1 cellular context compared by ENCODE assay signal in genomic region chr1:205792946-205793673, GRCh38.
TF ChIP-seq lines count a peak whose summit lies in the region.

No MANE protein-coding gene starts in this region.

TF ChIP-seq in HepG2, 621 proteins besides CTCF, POLR2A, EP300 and RAD21:
- TF ChIP-seq ZNF121 (CRISPR knock-in tag; IDR thresholded peaks at IDR 0.05) (no peak), TEF (CRISPR knock-in tag; IDR thresholded peaks at IDR 0.05) (no peak), NFE2 (CRISPR knock-in tag; IDR thresholded peaks at IDR 0.05) (no peak), HOXA7 (CRISPR knock-in tag; IDR thresholded peaks at IDR 0.05) (no peak), ZNF543 (CRISPR knock-in tag; IDR thresholded peaks at IDR 0.05) (no peak), NPAS2 (CRISPR knock-in tag; IDR thresholded peaks at IDR 0.05; ENCODE audit: borderline replicate concordance) (no peak)
